In the genomic region with DNA sequence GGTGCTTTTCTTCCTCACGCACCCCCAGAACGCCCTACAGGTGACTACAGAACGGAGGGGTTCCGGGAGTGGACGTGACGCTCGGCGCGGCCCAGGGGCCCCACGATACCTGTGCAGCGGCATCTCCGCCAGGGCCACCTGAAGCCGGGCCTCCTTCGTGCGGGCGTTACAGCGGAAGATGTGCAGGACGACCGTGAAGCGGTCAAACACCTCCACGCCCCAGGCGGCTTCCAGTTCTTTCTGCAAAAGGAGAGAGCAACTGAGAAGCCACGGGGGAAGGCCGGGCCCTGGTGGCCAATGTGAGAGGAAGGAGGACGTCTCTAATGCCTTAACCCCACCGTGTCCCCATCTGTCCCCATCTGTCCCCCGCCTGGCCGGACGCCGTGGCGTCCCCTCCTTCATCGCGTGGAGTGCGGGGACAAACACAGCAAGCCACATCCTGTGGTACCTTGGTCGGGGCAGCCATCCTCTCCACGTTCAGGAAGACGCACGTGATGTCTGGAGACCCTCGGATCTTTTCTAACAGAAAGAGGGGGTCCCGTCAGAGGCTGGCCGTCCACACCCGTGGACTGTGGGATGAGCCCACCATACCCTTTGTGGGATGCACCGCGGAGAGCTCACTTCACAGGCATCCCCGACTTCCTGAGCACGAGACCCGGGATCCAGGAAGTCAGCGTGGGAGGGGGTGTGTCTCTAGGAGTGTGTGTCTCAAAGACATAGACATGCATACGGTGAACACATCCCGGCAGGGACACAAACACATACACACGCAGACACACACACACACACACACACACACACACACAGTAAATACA, we compare ENCODE assay signal across 29 cellular contexts. TPM values are rescaled to one million over a fixed set of nuclear protein-coding genes. Genes with fewer than 3 reads are reported as not detected.
DNase-seq lines count a peak whose midpoint lies in the region; ATAC-seq and TF ChIP-seq lines count a peak whose summit lies in the region.
"Had no signal": no experiment of that assay in that cellular context is flagged by ENCODE, and none has a peak within 500 bp of the region (broad histone marks: within the 10 kb centered on the region; RNA-seq: fewer than 3 reads in every experiment).

No MANE protein-coding gene starts in this region.

- H2AFZ ChIP-seq in HCT116 (ENCODE audit: low read depth, low read length, poor library complexity, severe bottlenecking) = no peak overlapping the region
- H2AFZ ChIP-seq: GM23338, neural progenitor cell had no signal

- H3K4me1 ChIP-seq in HCT116 (ENCODE audit: control insufficient read depth in 1 of 2, insufficient read depth in 2 of 2, low read length in 2 of 2) = peaks cover 0 to 6% of the 10 kb centered on the region in 2 experiments; a peak in 3 of 4 replicates
- H3K4me1 ChIP-seq in right cardiac atrium (ENCODE audit: control insufficient read depth, insufficient read depth, low read length) = no peaks in the 10 kb centered on the region
- H3K4me1 ChIP-seq in testis = peaks cover 9% of the 10 kb centered on the region
- H3K4me1 ChIP-seq: neural progenitor cell had no signal

- no peak overlapping the region for H3K4me3 ChIP-seq in HCT116 (replicated peaks in 1 of 2; ENCODE audit: low read depth in 1 of 2, low read length in 2 of 2)
- no peak overlapping the region for H3K4me3 ChIP-seq in right cardiac atrium (ENCODE audit: low read length)
- H3K4me3 ChIP-seq in testis = no peak overlapping the region
- H3K4me3 ChIP-seq: BLaER1, esophagus muscularis mucosa, GM23338, neural progenitor cell had no signal

- H3K9me3 ChIP-seq in HCT116 (ENCODE audit: control insufficient read depth in 1 of 2, insufficient read depth in 1 of 2, low read depth in 1 of 2, low read length in 2 of 2) (no peaks in the 10 kb centered on the region), right cardiac atrium (ENCODE audit: control insufficient read depth, low read length) (no peaks in the 10 kb centered on the region), testis (no peaks in the 10 kb centered on the region)
- H3K9me3 ChIP-seq: BLaER1, esophagus muscularis mucosa had no signal

- peaks cover 13% of the 10 kb centered on the region; the same call in 1 of the 2 replicates for H3K79me2 ChIP-seq in HCT116 (ENCODE audit: insufficient read depth, low read length)

- TF ChIP-seq POLR2A in HCT116 (IDR thresholded peaks at IDR 0.05; ENCODE audit: borderline replicate concordance, extremely low read depth, insufficient read depth, insufficient read length) (no peak), testis (IDR thresholded peaks at IDR 0.05) (no peak)

- H3K9me2 ChIP-seq in HCT116 (ENCODE audit: insufficient read depth) = no peaks in the 10 kb centered on the region

- CTCF ChIA-PET in HCT116 (lab: Charles Lee) = no interaction called here

- peaks cover 36 to 40% of the 10 kb centered on the region in 2 donors for H3K36me3 Mint-ChIP-seq in CD14-positive monocyte

- RAD21 ChIA-PET in HCT116 (lab: Charles Lee; ENCODE audit: low non-redundant PET in 1 of 2, low total read pairs in 2 of 2, uncharacterized antibody in 2 of 2, unreplicated experiment in 2 of 2) = no interaction called here

- H3K27ac Mint-ChIP-seq in CD14-positive monocyte = peak overlapping the region in 1 of 7 donors; percentile 52
- H3K27ac Mint-ChIP-seq: activated naive CD8-positive, alpha-beta T cell treated with anti-CD3 and anti-CD28 coated beads, Interleukin-2, amount 50 U/mL, for 24 hours; dendritic cell treated with granulocyte-macrophage colony-stimulating factor and Interleukin-4, amounts not matched to agents 40 ng/mL and 50 ng/mL, for 4 days; GM23338; memory B cell; neural progenitor cell; stimulated activated effector memory CD8-positive, alpha-beta T cell treated with anti-CD3 and anti-CD28 coated beads, Interleukin-12 subunit alpha, Interleukin-12 subunit beta, amount 100 ng/mL, for 72 hours; type B pancreatic cell had no signal

- peak; percentile 34 for DNase-seq in CD14-positive monocyte (ENCODE audit: low spot score)
- DNase-seq in HCT116 (ENCODE audit: low read depth, low spot score) = no peak
- DNase-seq in right cardiac atrium = peak in 2 of 3 donors; percentile 62
- peak; percentile 80 for DNase-seq in posterior vena cava (ENCODE audit: low spot score)
- DNase-seq in testis = no peak
- DNase-seq in nucleus accumbens (lab: John Stamatoyannopoulos, UW) = no peak
- DNase-seq: activated CD4-positive, alpha-beta T cell treated with anti-CD3 and anti-CD28 coated beads for 4 hours; activated naive CD4-positive, alpha-beta T cell; activated naive CD8-positive, alpha-beta T cell treated with anti-CD3 and anti-CD28 coated beads, Interleukin-2, amount 50 U/mL, for 24 hours; activated T-cell treated with anti-CD3 and anti-CD28 coated beads, Interleukin-2, amount 50 U/mL, for 4 hours; central memory CD4-positive, alpha-beta T cell; DMS53; foreskin melanocyte; kidney glomerular epithelial cell; NCI-H1048; NCI-H446; NCI-H774; stimulated activated CD4-positive, alpha-beta T cell treated with anti-CD3 and anti-CD28 coated beads, Interleukin-15, amount 100 ng/mL, for 24 hours; T1000 had no signal

- TF ChIP-seq RAD21 in HCT116 (IDR thresholded peaks at IDR 0.05; ENCODE audit: low read depth) = no peak

- H3K27ac ChIP-seq in HCT116 (ENCODE audit: low read depth, low read length) = no peak overlapping the region
- no peak overlapping the region for H3K27ac ChIP-seq in right cardiac atrium (ENCODE audit: low read length)
- no peak overlapping the region for H3K27ac ChIP-seq in testis
- H3K27ac ChIP-seq: BLaER1, esophagus muscularis mucosa, neural progenitor cell, VCaP had no signal

- H3K9ac ChIP-seq in HCT116 (ENCODE audit: low read length) = no peak overlapping the region
- H3K9ac ChIP-seq: BLaER1, neural progenitor cell had no signal

- H3K27me3 Mint-ChIP-seq in CD14-positive monocyte (ENCODE audit: low read depth in 3 of 3) = peaks cover 0 to 4% (median under 1%) of the 10 kb centered on the region in 3 donors
- H3K27me3 Mint-ChIP-seq: memory B cell had no signal

- no peak for TF ChIP-seq CTCF in CD14-positive monocyte (IDR thresholded peaks at IDR 0.05)
- no peak for TF ChIP-seq CTCF in HCT116 (IDR thresholded peaks at IDR 0.05 in 2 of 3, conservative IDR thresholded peaks at IDR 0.05 in 1 of 3; ENCODE audit: borderline replicate concordance in 1 of 3, insufficient read depth in 1 of 3, low read depth in 2 of 3, low read length in 2 of 3)
- no peak for TF ChIP-seq CTCF in testis (IDR thresholded peaks at IDR 0.05)

- 89% methylated on average over 51 of the region's 51 CpGs for WGBS in right cardiac atrium
- 91 to 92% methylated on average over 32 to 51 of the region's 51 CpGs for WGBS in testis, 2 donors

- intact Hi-C loops in CD14-positive monocyte (cut with micrococcal nuclease) (loop anchor here in 1 of 2 donors (5.0 kb wide), 1 partner anchor 38 kb away; no protein-coding TSS in a partner anchor), HCT116 (cut with micrococcal nuclease) (loop anchor here (5.0 kb wide), 1 partner anchor 38 kb away; no protein-coding TSS in a partner anchor), right cardiac atrium (cut with DNase I) (no loop called here), posterior vena cava (cut with DNase I) (no loop called here), testis (cut with DNase I; ENCODE audit: low total_unique reads) (no loop called here)

- POLR2A ChIA-PET in HCT116 (lab: Charles Lee) = no interaction called here

- H3K27me3 ChIP-seq in HCT116 (ENCODE audit: insufficient read depth, low read length) (no peaks in the 10 kb centered on the region), right cardiac atrium (ENCODE audit: control insufficient read depth, insufficient read depth) (no peaks in the 10 kb centered on the region), testis (no peaks in the 10 kb centered on the region)
- H3K27me3 ChIP-seq: BLaER1, esophagus muscularis mucosa, neural progenitor cell had no signal

- ATAC-seq in HCT116 (no peak), right cardiac atrium (no peak), GM18873 (IDR thresholded peaks at IDR 0.05; ENCODE audit: low FRiP score, unreplicated experiment) (no peak)
- ATAC-seq: activated naive CD8-positive, alpha-beta T cell treated with anti-CD3 and anti-CD28 coated beads, Interleukin-2, amount 50 U/mL, for 24 hours; activated T-cell treated with anti-CD3 and anti-CD28 coated beads, Interleukin-2, amount 50 U/mL, for 4 hours; GM23338; stimulated activated effector memory CD8-positive, alpha-beta T cell treated with anti-CD3 and anti-CD28 coated beads, Interleukin-12 subunit alpha, Interleukin-12 subunit beta, amount 100 ng/mL, for 72 hours had no signal

- H3K4me1 Mint-ChIP-seq in CD14-positive monocyte = peaks cover 7% of the 10 kb centered on the region
- H3K4me1 Mint-ChIP-seq: GM23338, neural progenitor cell had no signal

- no peaks in the 10 kb centered on the region for H4K20me1 ChIP-seq in HCT116 (ENCODE audit: insufficient read depth)

- no peak overlapping the region for H3K4me2 ChIP-seq in HCT116 (ENCODE audit: low read length)
- H3K4me2 ChIP-seq: BLaER1, GM23338, neural progenitor cell had no signal

- BruUV-seq in HCT116 (replicated peaks; lab: Mats Ljungman, UMichigan) = TSS peak; percentile 52

- peaks cover 0 to 12% (median 3%) of the 10 kb centered on the region in 7 donors for H3K9me3 Mint-ChIP-seq in CD14-positive monocyte
- H3K9me3 Mint-ChIP-seq: activated naive CD8-positive, alpha-beta T cell treated with anti-CD3 and anti-CD28 coated beads, Interleukin-2, amount 50 U/mL, for 24 hours; activated T-cell treated with anti-CD3 and anti-CD28 coated beads, Interleukin-2, amount 50 U/mL, for 4 hours; dendritic cell treated with granulocyte-macrophage colony-stimulating factor and Interleukin-4, amounts not matched to agents 40 ng/mL and 50 ng/mL, for 4 days; neural progenitor cell; stimulated activated effector memory CD8-positive, alpha-beta T cell treated with anti-CD3 and anti-CD28 coated beads, Interleukin-12 subunit alpha, Interleukin-12 subunit beta, amount 100 ng/mL, for 72 hours; type B pancreatic cell had no signal

- H3K36me3 ChIP-seq in HCT116 (ENCODE audit: control insufficient read depth in 1 of 2, insufficient read depth in 2 of 2, low read length in 2 of 2) (0 out of 4 replicates have a peak, but pooled peaks cover 0 to 6% of the 10 kb centered on the region in 2 experiments), testis (ENCODE audit: low read depth, missing control alignments) (no peaks in the 10 kb centered on the region)
- H3K36me3 ChIP-seq: neural progenitor cell had no signal

- H3K4me3 Mint-ChIP-seq in CD14-positive monocyte = no peak overlapping the region
- H3K4me3 Mint-ChIP-seq: activated naive CD8-positive, alpha-beta T cell treated with anti-CD3 and anti-CD28 coated beads, Interleukin-2, amount 50 U/mL, for 24 hours; activated T-cell treated with anti-CD3 and anti-CD28 coated beads, Interleukin-2, amount 50 U/mL, for 4 hours; dendritic cell treated with granulocyte-macrophage colony-stimulating factor and Interleukin-4, amounts not matched to agents 40 ng/mL and 50 ng/mL, for 4 days; GM23338; memory B cell; neural progenitor cell; stimulated activated effector memory CD8-positive, alpha-beta T cell treated with anti-CD3 and anti-CD28 coated beads, Interleukin-12 subunit alpha, Interleukin-12 subunit beta, amount 100 ng/mL, for 72 hours; type B pancreatic cell had no signal

RNA-seq across cellular contexts. Expression of a gene that starts 3.6 kb away (rescaled TPM):
- polyA plus RNA-seq in CD14-positive monocyte (10 to 100 TPM; 17.2 to 27.0 TPM), right cardiac atrium (59.0 TPM), testis (ENCODE audit: insufficient read depth, low read depth, low replicate concordance) (38.0 TPM)
- total RNA-seq in HCT116 (2021; ENCODE audit: unreplicated experiment) (41.6 TPM), right cardiac atrium (10 to 100 TPM; 48.4 to 57.6 (median 54.8) TPM), posterior vena cava (10 to 100 TPM; 31.1 to 34.9 TPM), testis (10 to 100 TPM; 43.8 to 74.3 TPM)
- 32.2 and 36.5 TPM in 2 replicates for polyA plus RNA-seq in HCT116 (2012)

RNA-seq across cellular contexts. Expression of a gene that starts 33.8 kb away (rescaled TPM):
- polyA plus RNA-seq in CD14-positive monocyte (1 to 10 TPM; 2.9 to 6.7 TPM), right cardiac atrium (3.6 TPM), testis (ENCODE audit: insufficient read depth, low read depth, low replicate concordance) (14.6 TPM)
- total RNA-seq in HCT116 (2021; ENCODE audit: unreplicated experiment) (26.3 TPM), right cardiac atrium (1 to 10 TPM; 2.1 to 9.0 (median 4.7) TPM), posterior vena cava (1 to 10 TPM; 3.1 to 5.6 TPM), testis (10 to 100 TPM; 15.7 to 24.0 TPM)
- polyA plus RNA-seq in HCT116 (2012) = 18.3 and 20.1 TPM in 2 replicates

Comparison
In these comparisons a context has a peak if more than half of its experiments do, and no peak if none do; other contexts are left out.
1. DNase-seq: peak in CD14-positive monocyte (single experiment), right cardiac atrium (2 of 3) and posterior vena cava (single experiment); none in HCT116 (single experiment), testis (single experiment) and nucleus accumbens (0 of 56).